In the genomic region with DNA sequence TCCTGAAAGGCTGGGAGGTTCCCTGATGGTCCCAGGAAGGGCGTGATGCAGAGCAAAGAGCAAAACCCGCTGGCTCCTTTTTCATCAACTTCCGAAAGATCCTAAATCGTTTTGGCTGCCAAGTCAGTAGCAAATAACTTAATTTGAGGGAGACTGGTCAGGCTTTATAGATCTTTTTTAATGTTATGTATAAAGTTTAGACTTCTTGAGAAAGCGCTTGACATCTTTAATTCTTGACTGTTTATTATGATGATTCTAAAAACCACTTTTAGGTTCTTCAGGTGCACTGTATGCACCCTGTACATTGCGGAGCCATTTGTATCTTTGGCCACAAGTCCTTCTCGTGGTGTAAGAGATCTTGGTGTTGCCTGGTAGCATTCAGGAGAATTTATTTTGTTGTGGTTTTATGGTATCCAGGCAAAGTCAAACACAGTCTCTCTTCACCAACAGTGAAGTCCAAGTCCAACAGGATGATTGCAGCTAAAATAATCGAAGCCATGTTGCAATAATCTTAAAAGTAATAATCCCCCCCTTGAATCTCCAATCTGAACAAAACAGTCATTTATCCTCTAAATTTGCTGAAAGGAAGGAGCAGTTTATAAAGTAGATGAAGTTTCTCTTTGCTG, we compare ENCODE assay signal across 8 cellular contexts. TPM values are rescaled to one million over a fixed set of nuclear protein-coding genes. Genes with fewer than 3 reads are reported as not detected.
DNase-seq lines count a peak whose midpoint lies in the region; ATAC-seq and TF ChIP-seq lines count a peak whose summit lies in the region.

No MANE protein-coding gene starts in this region.

- DNase-seq in ELR (ENCODE audit: low read depth), result peak; percentile 22
- no peak for DNase-seq in right atrium auricular region (ENCODE audit: low spot score)
- no peak for DNase-seq in prostate gland (ENCODE audit: low spot score)
- no peak for DNase-seq in GM13977 (ENCODE audit: low spot score)
- DNase-seq in NCI-H345 (lab: John Stamatoyannopoulos, UW), result no peak

- no peak for TF ChIP-seq POLR2A in prostate gland (IDR thresholded peaks at IDR 0.05)

- WGBS in prostate gland, result 44% methylated on average over 8 of the region's 8 CpGs

- H3K4me3 ChIP-seq in WI38 (ENCODE audit: low read depth, low read length), result peak overlapping the region; percentile 74
- peak overlapping the region; percentile 50 to 75 for H3K4me3 ChIP-seq in right atrium auricular region
- peak overlapping the region; percentile 44 for H3K4me3 ChIP-seq in prostate gland

- TF ChIP-seq CTCF in WI38 (IDR thresholded peaks at IDR 0.05; ENCODE audit: low read depth, low read length) (no peak), right atrium auricular region (IDR thresholded peaks at IDR 0.05) (no peak), prostate gland (IDR thresholded peaks at IDR 0.05) (no peak), GM13977 (IDR thresholded peaks at IDR 0.05; ENCODE audit: extremely low read depth, insufficient read depth, missing control alignments) (no peak)

- H3K9me3 ChIP-seq in right atrium auricular region (no peaks in the 10 kb centered on the region), prostate gland (no peaks in the 10 kb centered on the region)

- H3K27ac ChIP-seq in right atrium auricular region (peak overlapping the region in 1 of 2 donors; percentile 73), prostate gland (peak overlapping the region in 1 of 2 donors; percentile 52)

- no peak for ATAC-seq in HG02981 (IDR thresholded peaks at IDR 0.05; ENCODE audit: unreplicated experiment)
- ATAC-seq in HG02588 (IDR thresholded peaks at IDR 0.05; ENCODE audit: unreplicated experiment), result no peak

- no peaks in the 10 kb centered on the region for H3K36me3 ChIP-seq in right atrium auricular region
- H3K36me3 ChIP-seq in prostate gland, result no peaks in the 10 kb centered on the region

- in situ Hi-C loops in GM13977 (cut with MboI; ENCODE audit: low pct_unique_long_range_greater_than_20kb, low sequenced_read_pairs, unreplicated experiment), result no loop called here

- intact Hi-C loops in prostate gland (cut with DNase I), result no loop called here

- H3K4me1 ChIP-seq in right atrium auricular region (peaks cover 0 to 15% of the 10 kb centered on the region in 2 donors), prostate gland (replicated peaks) (no peaks in the 10 kb centered on the region)

- H3K27me3 ChIP-seq in right atrium auricular region (no peaks in the 10 kb centered on the region), prostate gland (replicated peaks; ENCODE audit: insufficient read depth) (no peaks in the 10 kb centered on the region)

RNA-seq across cellular contexts. Expression of a gene that starts 0.4 kb away (rescaled TPM):
- total RNA-seq in right atrium auricular region, result 100 to 1,000 TPM; 135 to 160 TPM
- total RNA-seq in prostate gland, result 100 to 1,000 TPM in 1 of 2 donors, 10 to 100 TPM in 1; 36.5 to 154 TPM
